In genomic region chr11:67791598-67792170, GRCh38 we compare ENCODE assay signal across 8 cellular contexts.
A peak's percentile ranks its signal among the peaks of the same experiment; 100 is the strongest.
DNase-seq lines count a peak whose midpoint lies in the region; TF ChIP-seq lines count a peak whose summit lies in the region.
"Not testable (repeated sequence)": the region's sequence is repeated elsewhere in the genome, so short reads cannot be mapped to it uniquely, and the experiment has no call there.

No MANE protein-coding gene starts in this region.

- not testable (repeated sequence) for H3K9me3 Mint-ChIP-seq in brain, nephron

- H2AFZ ChIP-seq in GM23248, PC-9: not testable (repeated sequence)

- peak overlapping the region in 1 of 5 experiments; percentile 28 for H3K4me3 Mint-ChIP-seq in brain
- H3K4me3 Mint-ChIP-seq in nephron, result peak overlapping the region in 2 of 3 experiments; percentile 8 to 48

- H3F3A ChIP-seq in GM23248 (ENCODE audit: insufficient read depth); PC-9 (ENCODE audit: insufficient read depth, low read depth): not testable (repeated sequence)

- CTCF ChIA-PET in PC-9 (lab: Charles Lee), result interaction anchor here (0.6 to 1.4 kb wide), 2 partner anchors 107 to 162 kb away, joined by 4 to 6 read pairs; partner anchors contain the start of gene NUDT8

- in situ Hi-C loops in GM23248 (cut with MboI); transverse colon (cut with MboI; ENCODE audit: low pct_ligation_motif_present in 1 of 4, low pct_unique_long_range_greater_than_20kb in 1 of 4, low sequenced_read_pairs in 3 of 4): not testable (repeated sequence)

- H3K36me3 Mint-ChIP-seq in brain; nephron (ENCODE audit: low read depth): not testable (repeated sequence)

- not testable (repeated sequence) for H3K27me3 ChIP-seq in GM23248 (replicated peaks; ENCODE audit: insufficient read depth); PC-9 (ENCODE audit: insufficient read depth, low read depth); transverse colon

- H3K4me3 ChIP-seq in GM23248; fibroblast of villous mesenchyme (ENCODE audit: low read depth, low read length); transverse colon: not testable (repeated sequence)
- peak overlapping the region; percentile 10; the same call in 1 of the 2 replicates for H3K4me3 ChIP-seq in PC-9

- not testable (repeated sequence) for BruUV-seq in PC-9 (replicated peaks; lab: Mats Ljungman, UMichigan)

- not testable (repeated sequence) for H3K36me3 ChIP-seq in GM23248 (ENCODE audit: low read depth); PC-9 (ENCODE audit: low read depth); transverse colon

- not testable (repeated sequence) for H3K79me2 ChIP-seq in GM23248 (ENCODE audit: insufficient read depth); PC-9 (ENCODE audit: low read depth)

- H3K27me3 Mint-ChIP-seq in brain; nephron (ENCODE audit: low read depth): not testable (repeated sequence)

- H3K27ac Mint-ChIP-seq in brain, result peak overlapping the region in 3 of 5 experiments; percentile 45 to 90 (median 85)
- peak overlapping the region; percentile 34 to 67 (median 57) for H3K27ac Mint-ChIP-seq in nephron

- DNase-seq in COLO668 (lab: John Stamatoyannopoulos, UW; ENCODE audit: unreplicated experiment) (peak; percentile 28), GM23248 (peak; percentile 6), NCI-H1417 (lab: John Stamatoyannopoulos, UW) (peak; percentile 22 to 44 (median 24)), PC-9 (peak; percentile 42 to 51), fibroblast of villous mesenchyme (ENCODE audit: low read depth) (peak; percentile 4), transverse colon (peak; percentile 42)

- intact Hi-C loops in PC-9 (cut with micrococcal nuclease; ENCODE audit: unreplicated experiment), result loop anchor here (10.0 kb wide), 1 partner anchor 127 kb away; no protein-coding TSS in a partner anchor
- intact Hi-C loops in transverse colon (cut with DNase I; ENCODE audit: low total_unique reads), result not testable (repeated sequence)

- H3K9me2 ChIP-seq in GM23248 (ENCODE audit: insufficient read depth); PC-9 (ENCODE audit: insufficient read depth): not testable (repeated sequence)

- not testable (repeated sequence) for TF ChIP-seq EP300 in transverse colon (IDR thresholded peaks at IDR 0.05; ENCODE audit: low read depth)

- POLR2A ChIA-PET in PC-9 (lab: Charles Lee; ENCODE audit: unreplicated experiment), result not testable (repeated sequence)

- H3K4me1 Mint-ChIP-seq in brain (peaks cover 26% of the 10 kb centered on the region), nephron (peaks cover 28% of the 10 kb centered on the region)

- not testable (repeated sequence) for TF ChIP-seq CTCF in PC-9 (conservative IDR thresholded peaks at IDR 0.05); brain (conservative IDR thresholded peaks at IDR 0.05); fibroblast of villous mesenchyme (IDR thresholded peaks at IDR 0.05; ENCODE audit: insufficient read depth, low read depth, low read length); nephron (IDR thresholded peaks at IDR 0.05; ENCODE audit: unreplicated experiment in 3 of 3); transverse colon (IDR thresholded peaks at IDR 0.05)

- H3K4me1 ChIP-seq in GM23248 (ENCODE audit: insufficient read depth); transverse colon: not testable (repeated sequence)
- peaks cover 19% of the 10 kb centered on the region for H3K4me1 ChIP-seq in PC-9 (replicated peaks; ENCODE audit: insufficient read depth)

- not testable (repeated sequence) for H3K27ac ChIP-seq in GM23248, PC-9, transverse colon

- TF ChIP-seq POLR2A in transverse colon (IDR thresholded peaks at IDR 0.05), result not testable (repeated sequence)

- H4K20me1 ChIP-seq in GM23248 (ENCODE audit: insufficient read depth); PC-9 (ENCODE audit: insufficient read depth): not testable (repeated sequence)

- not testable (repeated sequence) for H3K4me2 ChIP-seq in GM23248 (ENCODE audit: unreplicated experiment)
- peak overlapping the region; percentile 47 for H3K4me2 ChIP-seq in PC-9

- WGBS in GM23248 (ENCODE audit: low coverage in 1 of 2, low lambda C conversion rate in 2 of 2, missing lambda C conversion rate in 2 of 2), 2 experiments, result 35 to 38% methylated on average over 11 of the region's 11 CpGs
- WGBS in transverse colon (ENCODE audit: low coverage in 1 of 2), 2 donors, result 20 to 40% methylated on average over 1 to 11 of the region's 11 CpGs

- not testable (repeated sequence) for H3K9ac ChIP-seq in GM23248

- not testable (repeated sequence) for H3K9me3 ChIP-seq in GM23248 (ENCODE audit: low read depth); PC-9 (ENCODE audit: insufficient read depth, low read depth); transverse colon
